Comparison of ENCODE assay signal across 1 cellular context in genomic region chr12:53379389-53380103, GRCh38.
TF ChIP-seq lines count a peak whose summit lies in the region.

No MANE protein-coding gene starts in this region.

TF ChIP-seq in SK-N-SH, 30 proteins besides CTCF, POLR2A, EP300 and RAD21 (continued from another document):
- peak; percentile 98 for TF ChIP-seq PBX3 (IDR thresholded peaks at IDR 0.05)
- no peak for TF ChIP-seq RFX5 (IDR thresholded peaks at IDR 0.05; ENCODE audit: low read length)
- TF ChIP-seq IRF3 (IDR thresholded peaks at IDR 0.05; ENCODE audit: low read depth, low read length): peak; percentile 96
- TF ChIP-seq RCOR1 (IDR thresholded peaks at IDR 0.05; ENCODE audit: low read length): no peak
- TF ChIP-seq YY1 (IDR thresholded peaks at IDR 0.05; ENCODE audit: low read depth): peak; percentile 90
TF ChIP-seq in SK-N-SH: peak in this region for 11.
